Comparison of ENCODE assay signal across 34 cellular contexts in the genomic region with DNA sequence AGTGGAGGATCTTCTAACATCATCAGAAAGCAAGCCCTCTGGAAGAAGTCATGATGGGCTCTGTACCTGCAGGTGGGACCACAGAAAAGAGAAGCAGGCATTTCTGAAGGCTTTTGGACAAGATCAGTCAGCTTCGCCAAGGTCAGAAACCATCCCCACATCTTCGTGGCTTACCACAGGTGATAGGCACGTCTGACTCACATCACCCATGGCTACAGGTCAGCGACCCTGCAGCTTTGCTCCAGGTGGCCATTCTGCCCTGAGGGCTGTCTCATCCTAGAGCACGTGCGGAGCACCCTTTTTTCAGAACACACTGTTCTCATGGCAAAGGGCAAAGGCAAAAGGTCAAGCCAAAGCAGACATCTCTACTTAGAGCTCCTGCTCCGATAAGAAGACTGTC.
"Had no signal": no experiment of that assay in that cellular context is flagged by ENCODE, and none has a peak within 500 bp of the region (broad histone marks: within the 10 kb centered on the region; RNA-seq: fewer than 3 reads in every experiment).

No MANE protein-coding gene starts in this region.

- H3K4me1 ChIP-seq: adrenal gland, body of pancreas had no signal

- H3K4me1 Mint-ChIP-seq: activated B cell treated with CpG ODN at 0.5 μM for 24 hours; activated CD4-positive, alpha-beta T cell treated with anti-CD3 and anti-CD28 coated beads, Interleukin-2, amount 10 ng/mL, durations not matched to agents 24 days and 14 days; activated naive CD8-positive, alpha-beta T cell treated with anti-CD3 and anti-CD28 coated beads for 36 hours; activated T-helper 17 cell treated with anti-CD3 and anti-CD28 coated beads, Interleukin-2, amount 50 U/mL, for 72 hours had no signal

- H3K27ac ChIP-seq: adrenal gland, body of pancreas, VCaP had no signal

- H3K27me3 Mint-ChIP-seq: activated B cell treated with CpG ODN at 0.5 μM for 24 hours; activated CD4-positive, alpha-beta T cell treated with anti-CD3 and anti-CD28 coated beads, Interleukin-2, amount 10 ng/mL, durations not matched to agents 24 days and 14 days; activated naive CD8-positive, alpha-beta T cell treated with anti-CD3 and anti-CD28 coated beads for 36 hours had no signal

- H3K4me3 Mint-ChIP-seq: activated B cell treated with CpG ODN at 0.5 μM for 24 hours; activated CD4-positive, alpha-beta memory T cell treated with anti-CD3 and anti-CD28 coated beads for 36 hours; activated CD4-positive, alpha-beta T cell treated with anti-CD3 and anti-CD28 coated beads, Interleukin-2, amount 10 ng/mL, durations not matched to agents 24 days and 14 days; activated CD8-positive, alpha-beta T cell treated with anti-CD3 and anti-CD28 coated beads for 36 hours; activated naive CD4-positive, alpha-beta T cell treated with anti-CD3 and anti-CD28 coated beads for 36 hours; activated naive CD8-positive, alpha-beta T cell treated with anti-CD3 and anti-CD28 coated beads for 36 hours; activated T-cell treated with anti-CD3 and anti-CD28 coated beads, Interleukin-2, amount 50 U/mL, for 4 hours; activated T-cell treated with anti-CD3 and anti-CD28 coated beads, Interleukin-2, amount 50 U/mL, for 72 hours; activated T-helper 1 cell treated with anti-CD3 and anti-CD28 coated beads, Interleukin-12 subunit alpha, Interleukin-12 subunit beta, Interleukin-2, Interleukin-4 antibody, amounts not matched to agents 30 ng/mL and 10 ng/mL and 1 ng/mL, durations not matched to agents 14 hours and 24 hours and 36 hours; activated T-helper 17 cell treated with anti-CD3 and anti-CD28 coated beads, Interleukin-2, amount 50 U/mL, for 72 hours; T-helper 1 cell treated with Interleukin-12 subunit alpha and Interleukin-12 subunit beta and Interleukin-4 antibody, amounts not matched to agents 30 μg/mL and 1 μg/mL, for 36 hours; T-helper 2 cell treated with Interferon-gamma antibody and Interleukin-4, amounts not matched to agents 5 μg/mL and 100 μg/mL, for 36 hours had no signal

- H3K27me3 ChIP-seq: adrenal gland, body of pancreas had no signal

- ATAC-seq: activated CD8-positive, alpha-beta T cell treated with anti-CD3 and anti-CD28 coated beads for 36 hours; activated naive CD4-positive, alpha-beta T cell treated with anti-CD3 and anti-CD28 coated beads, Interleukin-2, amount 50 U/mL, for 72 hours; activated T-cell treated with anti-CD3 and anti-CD28 coated beads, Interleukin-2, amount 50 U/mL, for 4 hours; activated T-cell treated with anti-CD3 and anti-CD28 coated beads, Interleukin-2, amount 50 U/mL, for 72 hours; activated T-helper 17 cell treated with anti-CD3 and anti-CD28 coated beads, Interleukin-2, amount 50 U/mL, for 72 hours; body of pancreas had no signal

- H3K9me3 Mint-ChIP-seq: activated B cell treated with CpG ODN at 0.5 μM for 24 hours; activated CD4-positive, alpha-beta T cell treated with anti-CD3 and anti-CD28 coated beads, Interleukin-2, amount 10 ng/mL, durations not matched to agents 24 days and 14 days; activated naive CD4-positive, alpha-beta T cell treated with anti-CD3 and anti-CD28 coated beads for 36 hours; activated T-cell treated with anti-CD3 and anti-CD28 coated beads, Interleukin-2, amount 50 U/mL, for 4 hours; activated T-helper 1 cell treated with anti-CD3 and anti-CD28 coated beads, Interleukin-12 subunit alpha, Interleukin-12 subunit beta, Interleukin-2, Interleukin-4 antibody, amounts not matched to agents 30 ng/mL and 10 ng/mL and 1 ng/mL, durations not matched to agents 14 hours and 24 hours and 36 hours had no signal

- H3K36me3 ChIP-seq: adrenal gland had no signal

- H3K4me3 ChIP-seq: adrenal gland, body of pancreas had no signal

- DNase-seq: activated B cell treated with CpG ODN at 0.5 μM for 24 hours; activated CD4-positive, alpha-beta memory T cell treated with anti-CD3 and anti-CD28 coated beads for 36 hours; activated CD4-positive, alpha-beta T cell treated with anti-CD3 and anti-CD28 coated beads for 4 hours; activated CD4-positive, alpha-beta T cell treated with anti-CD3 and anti-CD28 coated beads, Interleukin-2, amount 10 ng/mL, durations not matched to agents 24 days and 14 days; activated CD4-positive, alpha-beta T cell treated with anti-CD3 and anti-CD28 coated beads, Interleukin-2, amount 50 U/mL, for 1 hour; activated CD4-positive, alpha-beta T cell treated with anti-CD3 and anti-CD28 coated beads, Interleukin-2, amount 50 U/mL, for 4 hours; activated CD4-positive, CD25-positive, alpha-beta regulatory T cell treated with anti-CD3 and anti-CD28 coated beads, Interleukin-2, amount 50 U/mL, for 72 hours; activated CD8-positive, alpha-beta memory T cell treated with anti-CD3 and anti-CD28 coated beads, Interleukin-2, amount 50 U/mL, for 4 hours; activated CD8-positive, alpha-beta T cell treated with anti-CD3 and anti-CD28 coated beads for 36 hours; activated effector memory CD4-positive, alpha-beta T cell treated with anti-CD3 and anti-CD28 coated beads, Interleukin-2, amount 50 U/mL, for 16 hours; activated gamma-delta T cell treated with Interleukin-2 at 50 U/mL for 16 hours; activated naive CD4-positive, alpha-beta T cell; activated naive CD4-positive, alpha-beta T cell treated with anti-CD3 and anti-CD28 coated beads for 36 hours; activated naive CD4-positive, alpha-beta T cell treated with anti-CD3 and anti-CD28 coated beads, Interleukin-2, amount 50 U/mL, for 16 hours; activated naive CD8-positive, alpha-beta T cell treated with anti-CD3 and anti-CD28 coated beads for 36 hours; activated T-cell treated with anti-CD3 and anti-CD28 coated beads for 4 hours; activated T-cell treated with anti-CD3 and anti-CD28 coated beads, Interleukin-2, amount 50 U/mL, for 1 hour; activated T-cell treated with anti-CD3 and anti-CD28 coated beads, Interleukin-2, amount 50 U/mL, for 4 hours; activated T-cell treated with anti-CD3 and anti-CD28 coated beads, Interleukin-2, amount 50 U/mL, for 72 hours; adrenal gland; amniotic stem cell; aorta; body of pancreas; central memory CD4-positive, alpha-beta T cell; SW 1271; T-helper 1 cell; T-helper 2 cell; T-helper 9 cell had no signal

- H3K9me3 ChIP-seq: adrenal gland, body of pancreas had no signal

- H3K36me3 Mint-ChIP-seq: activated CD4-positive, alpha-beta memory T cell treated with anti-CD3 and anti-CD28 coated beads for 36 hours; activated naive CD8-positive, alpha-beta T cell treated with anti-CD3 and anti-CD28 coated beads for 36 hours had no signal

- H3K27ac Mint-ChIP-seq: activated B cell treated with CpG ODN at 0.5 μM for 24 hours; activated CD4-positive, alpha-beta memory T cell treated with anti-CD3 and anti-CD28 coated beads for 36 hours; activated CD4-positive, alpha-beta T cell treated with anti-CD3 and anti-CD28 coated beads, Interleukin-2, amount 10 ng/mL, durations not matched to agents 24 days and 14 days; activated CD8-positive, alpha-beta T cell treated with anti-CD3 and anti-CD28 coated beads for 36 hours; activated naive CD4-positive, alpha-beta T cell treated with anti-CD3 and anti-CD28 coated beads for 36 hours; activated naive CD4-positive, alpha-beta T cell treated with anti-CD3 and anti-CD28 coated beads, Interleukin-2, amount 50 U/mL, for 72 hours; activated naive CD8-positive, alpha-beta T cell treated with anti-CD3 and anti-CD28 coated beads for 36 hours; activated T-cell treated with anti-CD3 and anti-CD28 coated beads, Interleukin-2, amount 50 U/mL, for 72 hours; activated T-helper 1 cell treated with anti-CD3 and anti-CD28 coated beads, Interleukin-12 subunit alpha, Interleukin-12 subunit beta, Interleukin-2, Interleukin-4 antibody, amounts not matched to agents 30 ng/mL and 10 ng/mL and 1 ng/mL, durations not matched to agents 14 hours and 24 hours and 36 hours; activated T-helper 17 cell treated with anti-CD3 and anti-CD28 coated beads, Interleukin-2, amount 50 U/mL, for 72 hours; T-helper 1 cell treated with Interleukin-12 subunit alpha and Interleukin-12 subunit beta and Interleukin-4 antibody, amounts not matched to agents 30 μg/mL and 1 μg/mL, for 36 hours; T-helper 2 cell treated with Interferon-gamma antibody and Interleukin-4, amounts not matched to agents 5 μg/mL and 100 μg/mL, for 36 hours had no signal
